In genomic region chr9:131588396-131588795, GRCh38 we compare ENCODE assay signal across 2 cellular contexts.
TF ChIP-seq lines count a peak whose summit lies in the region.

No MANE protein-coding gene starts in this region.

TF ChIP-seq in HepG2, 621 proteins besides CTCF, POLR2A, EP300 and RAD21:
- TF ChIP-seq PCBP2 (optimal IDR thresholded peaks at IDR 0.05; ENCODE audit: low read depth, low read length, poor library complexity, severe bottlenecking), result no peak
- no peak for TF ChIP-seq SNAPC5 (CRISPR knock-in tag; IDR thresholded peaks at IDR 0.05; ENCODE audit: borderline replicate concordance)
- no peak for TF ChIP-seq PTBP1 (IDR thresholded peaks at IDR 0.05; ENCODE audit: low read depth, low read length, poor library complexity, severe bottlenecking)
- no peak for TF ChIP-seq ZKSCAN8 (CRISPR knock-in tag; IDR thresholded peaks at IDR 0.05; ENCODE audit: borderline replicate concordance)
- no peak for TF ChIP-seq ZBTB8A (CRISPR knock-in tag; IDR thresholded peaks at IDR 0.05; ENCODE audit: borderline replicate concordance, low read depth)
- TF ChIP-seq GABPB1 (CRISPR knock-in tag; IDR thresholded peaks at IDR 0.05), result no peak
- TF ChIP-seq, protein P1, sequence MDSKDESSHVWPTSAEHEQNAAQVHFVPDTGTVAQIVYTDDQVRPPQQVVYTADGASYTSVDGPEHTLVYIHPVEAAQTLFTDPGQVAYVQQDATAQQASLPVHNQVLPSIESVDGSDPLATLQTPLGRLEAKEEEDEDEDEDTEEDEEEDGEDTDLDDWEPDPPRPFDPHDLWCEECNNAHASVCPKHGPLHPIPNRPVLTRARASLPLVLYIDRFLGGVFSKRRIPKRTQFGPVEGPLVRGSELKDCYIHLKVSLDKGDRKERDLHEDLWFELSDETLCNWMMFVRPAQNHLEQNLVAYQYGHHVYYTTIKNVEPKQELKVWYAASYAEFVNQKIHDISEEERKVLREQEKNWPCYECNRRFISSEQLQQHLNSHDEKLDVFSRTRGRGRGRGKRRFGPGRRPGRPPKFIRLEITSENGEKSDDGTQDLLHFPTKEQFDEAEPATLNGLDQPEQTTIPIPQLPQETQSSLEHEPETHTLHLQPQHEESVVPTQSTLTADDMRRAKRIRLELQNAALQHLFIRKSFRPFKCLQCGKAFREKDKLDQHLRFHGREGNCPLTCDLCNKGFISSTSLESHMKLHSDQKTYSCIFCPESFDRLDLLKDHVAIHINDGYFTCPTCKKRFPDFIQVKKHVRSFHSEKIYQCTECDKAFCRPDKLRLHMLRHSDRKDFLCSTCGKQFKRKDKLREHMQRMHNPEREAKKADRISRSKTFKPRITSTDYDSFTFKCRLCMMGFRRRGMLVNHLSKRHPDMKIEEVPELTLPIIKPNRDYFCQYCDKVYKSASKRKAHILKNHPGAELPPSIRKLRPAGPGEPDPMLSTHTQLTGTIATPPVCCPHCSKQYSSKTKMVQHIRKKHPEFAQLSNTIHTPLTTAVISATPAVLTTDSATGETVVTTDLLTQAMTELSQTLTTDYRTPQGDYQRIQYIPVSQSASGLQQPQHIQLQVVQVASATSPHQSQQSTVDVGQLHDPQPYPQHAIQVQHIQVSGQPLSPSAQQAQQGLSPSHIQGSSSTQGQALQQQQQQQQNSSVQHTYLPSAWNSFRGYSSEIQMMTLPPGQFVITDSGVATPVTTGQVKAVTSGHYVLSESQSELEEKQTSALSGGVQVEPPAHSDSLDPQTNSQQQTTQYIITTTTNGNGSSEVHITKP (CRISPR knock-in tag; IDR thresholded peaks at IDR 0.05; ENCODE audit: low read depth), result no peak
- TF ChIP-seq ZNF75D (CRISPR knock-in tag; IDR thresholded peaks at IDR 0.05; ENCODE audit: borderline replicate concordance), result no peak
- no peak for TF ChIP-seq KDM4B (CRISPR knock-in tag; IDR thresholded peaks at IDR 0.05)

TF ChIP-seq in H1, 55 proteins besides CTCF, POLR2A, EP300 and RAD21:
- TF ChIP-seq KDM1A (IDR thresholded peaks at IDR 0.05; ENCODE audit: borderline replicate concordance, low read length) (no peak), BCL11A (IDR thresholded peaks at IDR 0.05; ENCODE audit: low read depth in 2 of 2, low read length in 2 of 2) (no peak), USF2 (IDR thresholded peaks at IDR 0.05; ENCODE audit: low read length) (no peak), GTF2F1 (IDR thresholded peaks at IDR 0.05; ENCODE audit: borderline replicate concordance, low read depth, low read length) (no peak), CTBP2 (IDR thresholded peaks at IDR 0.05; ENCODE audit: borderline replicate concordance, insufficient read depth, insufficient read length, low read length) (no peak), RFX5 (IDR thresholded peaks at IDR 0.05; ENCODE audit: borderline replicate concordance, low read depth, low read length) (no peak), EGR1 (IDR thresholded peaks at IDR 0.05; ENCODE audit: borderline replicate concordance, low read depth, low read length) (no peak), CHD2 (IDR thresholded peaks at IDR 0.05; ENCODE audit: low read length) (no peak), GABPA (IDR thresholded peaks at IDR 0.05; ENCODE audit: borderline replicate concordance, insufficient read depth, low read length) (no peak), BACH1 (IDR thresholded peaks at IDR 0.05; ENCODE audit: low read length) (no peak)
